10 cellular contexts compared by ENCODE assay signal in the genomic region with DNA sequence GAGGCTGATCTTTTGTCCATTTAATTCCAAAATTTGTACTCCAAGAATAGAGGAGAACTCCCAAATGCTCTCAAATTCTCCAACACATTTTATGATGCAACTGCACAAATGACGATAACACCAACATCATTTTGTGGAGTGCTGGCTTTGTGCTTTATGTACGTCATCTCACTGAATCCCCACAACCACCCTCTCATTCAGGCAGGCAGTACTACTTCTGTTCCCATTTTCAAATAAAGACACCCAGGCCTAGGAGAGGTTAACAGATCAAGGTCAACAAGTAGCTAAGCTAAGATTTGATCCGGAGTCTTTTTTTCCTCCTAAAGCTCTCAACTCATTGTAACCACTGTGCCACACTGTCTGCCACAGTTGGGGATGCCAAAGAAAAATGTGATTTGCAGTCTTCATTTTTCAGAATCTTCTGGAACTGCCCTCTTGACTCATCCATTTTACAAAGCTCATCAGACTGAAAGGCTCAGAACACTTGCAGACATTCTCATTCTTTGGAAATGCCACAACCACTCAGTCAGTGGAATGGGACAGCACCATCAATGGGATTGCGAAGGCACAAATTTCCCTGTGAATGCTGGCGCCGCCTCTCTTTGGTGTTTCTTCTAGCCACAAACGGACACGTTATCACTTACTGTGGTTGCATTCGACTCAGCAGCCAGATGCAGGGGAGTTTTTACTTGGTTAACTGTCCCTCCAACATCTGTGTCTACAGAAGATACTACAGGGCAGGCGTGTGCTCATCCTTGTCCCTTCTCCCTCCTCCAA.
DNase-seq lines count a peak whose midpoint lies in the region; ATAC-seq and TF ChIP-seq lines count a peak whose summit lies in the region.
"Had no signal": no experiment of that assay in that cellular context is flagged by ENCODE, and none has a peak within 500 bp of the region (broad histone marks: within the 10 kb centered on the region; RNA-seq: fewer than 3 reads in every experiment).

No MANE protein-coding gene starts in this region.

- no peak overlapping the region for H2AK5ac ChIP-seq in mesendoderm (ENCODE audit: low read length)
- H2AK5ac ChIP-seq in H9 (ENCODE audit: insufficient read length, low read length), result no peak overlapping the region

- no peaks in the 10 kb centered on the region for H3K9me2 ChIP-seq in OCI-LY7 (ENCODE audit: insufficient read depth, low read length)

- H3K36me3 Mint-ChIP-seq in H9 (ENCODE audit: insufficient read depth in 1 of 3, low read depth in 3 of 3), result no peaks in the 10 kb centered on the region

- H4K20me1 ChIP-seq in OCI-LY7 (ENCODE audit: insufficient read depth, low read length) (peaks cover 43% of the 10 kb centered on the region; the same call in 1 of the 2 replicates), H9 (ENCODE audit: control insufficient read depth, insufficient read depth, insufficient read length) (no peaks in the 10 kb centered on the region)

- CTCF ChIA-PET in OCI-LY7 (lab: Charles Lee; ENCODE audit: unreplicated experiment), result no interaction called here

- H3K9me3 ChIP-seq in OCI-LY7 (ENCODE audit: low read length), result no peaks in the 10 kb centered on the region
- no peaks in the 10 kb centered on the region for H3K9me3 ChIP-seq in tibial nerve
- no peaks in the 10 kb centered on the region for H3K9me3 ChIP-seq in H9 (ENCODE audit: control insufficient read depth, low read depth, low read length)

- H3K56ac ChIP-seq in mesendoderm (ENCODE audit: low read length), result no peak overlapping the region
- no peak overlapping the region for H3K56ac ChIP-seq in H9 (ENCODE audit: insufficient read length, low read depth, low read length)

- ATAC-seq in HG03039 (IDR thresholded peaks at IDR 0.05; ENCODE audit: unreplicated experiment), result no peak

- TSS peak; percentile 1 for BruUV-seq in OCI-LY7 (replicated peaks; lab: Mats Ljungman, UMichigan)

- no peak overlapping the region for H2BK15ac ChIP-seq in mesendoderm (replicated peaks; ENCODE audit: low read depth)
- no peak overlapping the region for H2BK15ac ChIP-seq in H9 (ENCODE audit: low read depth, low read length)

- H2BK12ac ChIP-seq in H9 (ENCODE audit: insufficient read length, low read depth, low read length), result no peak overlapping the region

- H4K8ac ChIP-seq in mesendoderm (ENCODE audit: low read depth, low read length) (no peak overlapping the region), H9 (replicated peaks; ENCODE audit: insufficient read length, low read depth, low read length) (no peak overlapping the region)

- peak overlapping the region; percentile 68; the same call in 1 of the 2 replicates for H3K4me2 ChIP-seq in OCI-LY7 (ENCODE audit: low read length)
- H3K4me2 ChIP-seq in mesendoderm (ENCODE audit: low read length), result no peak overlapping the region
- H3K4me2 ChIP-seq in H9 (ENCODE audit: insufficient read depth, insufficient read length, low read length), result no peak overlapping the region

- no peaks in the 10 kb centered on the region for H3K9me3 Mint-ChIP-seq in H9

- H4K5ac ChIP-seq in mesendoderm (ENCODE audit: low read length) (no peak overlapping the region), H9 (ENCODE audit: insufficient read length, low read depth, low read length) (no peak overlapping the region)

- H3K79me1 ChIP-seq in mesendoderm (ENCODE audit: low read length) (no peaks in the 10 kb centered on the region), H9 (ENCODE audit: insufficient read depth, low read depth, low read length, poor library complexity, severe bottlenecking) (no peaks in the 10 kb centered on the region)

- H3K14ac ChIP-seq in H9 (ENCODE audit: insufficient read depth, low read length), result no peak overlapping the region

- TF ChIP-seq EP300 in tibial nerve (IDR thresholded peaks at IDR 0.05), result no peak

- no peak overlapping the region for H2BK5ac ChIP-seq in mesendoderm (ENCODE audit: low read length)
- H2BK5ac ChIP-seq in H9 (ENCODE audit: insufficient read length, low read length), result no peak overlapping the region

- H3K27me3 ChIP-seq in tibial nerve, result no peaks in the 10 kb centered on the region
- no peaks in the 10 kb centered on the region for H3K27me3 ChIP-seq in mesendoderm (ENCODE audit: insufficient read depth, low read length, poor library complexity)
- H3K27me3 ChIP-seq in H9 (ENCODE audit: insufficient read depth, low read length), result no peaks in the 10 kb centered on the region

- no peak overlapping the region for H3T11ph ChIP-seq in H9 (ENCODE audit: low read length)

- H3K4me3 ChIP-seq in OCI-LY7 (ENCODE audit: low read depth, low read length, poor library complexity, severe bottlenecking) (no peak overlapping the region), fibroblast of mammary gland (ENCODE audit: control insufficient read depth, low read depth, low read length) (no peak overlapping the region), tibial nerve (no peak overlapping the region), mesendoderm (ENCODE audit: low read length) (no peak overlapping the region)
- H3K4me3 ChIP-seq: lung had no signal

- H3K4me1 ChIP-seq in OCI-LY7 (ENCODE audit: insufficient read depth, low read length, poor library complexity, severe bottlenecking), result peaks cover 43% of the 10 kb centered on the region
- H3K4me1 ChIP-seq in tibial nerve, result peaks cover 0 to 32% (median 16%) of the 10 kb centered on the region in 4 donors
- H3K4me1 ChIP-seq in mesendoderm (ENCODE audit: control insufficient read depth, low read depth, low read length), result peaks cover 3% of the 10 kb centered on the region
- H3K4me1 ChIP-seq in H9 (ENCODE audit: insufficient read depth, low read length), result no peaks in the 10 kb centered on the region

- intact Hi-C loops in OCI-LY7 (cut with micrococcal nuclease; ENCODE audit: unreplicated experiment), result no loop called here

- no peaks in the 10 kb centered on the region for H3K23me2 ChIP-seq in H9 (ENCODE audit: insufficient read length, low read depth, low read length, poor library complexity, severe bottlenecking)

- DNase-seq in OCI-LY7 (ENCODE audit: low spot score) (no peak), fibroblast of mammary gland (ENCODE audit: low read depth) (peak; percentile 11), tibial nerve (ENCODE audit: low spot score in 2 of 2) (no peak), mesendoderm (no peak), H9 (no peak)
- peak; percentile 64 for DNase-seq in activated CD8-positive, alpha-beta memory T cell treated with anti-CD3 and anti-CD28 coated beads, Interleukin-2, amount 50 U/mL, for 24 hours (ENCODE audit: extremely low read depth)
- DNase-seq in stimulated activated CD8-positive, alpha-beta memory T cell treated with anti-CD3 and anti-CD28 coated beads, Interleukin-4, amount 100 ng/mL, for 48 hours, result peak; percentile 82
- DNase-seq: NCI-H1417 treated with DMSO at 0.1 percent for 48 hours had no signal

- H2AFZ ChIP-seq in OCI-LY7 (ENCODE audit: low read length), result no peak overlapping the region
- H2AFZ ChIP-seq in H9 (ENCODE audit: low read length), result no peak overlapping the region

- H3K36me3 ChIP-seq in OCI-LY7 (ENCODE audit: insufficient read depth, low read length), result peaks cover 48% of the 10 kb centered on the region
- no peaks in the 10 kb centered on the region for H3K36me3 ChIP-seq in tibial nerve
- no peaks in the 10 kb centered on the region for H3K36me3 ChIP-seq in mesendoderm (ENCODE audit: control insufficient read depth, insufficient read depth, low read length)

- POLR2A ChIA-PET in OCI-LY7 (lab: Charles Lee), result no interaction called here

- H3K18ac ChIP-seq in mesendoderm (ENCODE audit: low read length), result no peak overlapping the region
- H3K18ac ChIP-seq in H9 (ENCODE audit: insufficient read length, low read depth, low read length), result no peak overlapping the region

- H3K4ac ChIP-seq in mesendoderm (ENCODE audit: low read depth, low read length) (no peak overlapping the region), H9 (ENCODE audit: low read depth, low read length) (no peak overlapping the region)

- no peak for TF ChIP-seq POLR2A in tibial nerve (IDR thresholded peaks at IDR 0.05)

- no peak overlapping the region for H3K9ac ChIP-seq in mesendoderm (ENCODE audit: low read length)
- no peak overlapping the region for H3K9ac ChIP-seq in H9 (ENCODE audit: extremely low read depth, insufficient read length, low read length)

- no peak overlapping the region for H2BK20ac ChIP-seq in H9 (ENCODE audit: low read depth, low read length, poor library complexity, severe bottlenecking)

- H3K4me3 Mint-ChIP-seq in H9, result no peak overlapping the region

- no peak overlapping the region for H3K27ac Mint-ChIP-seq in H9

- no peak overlapping the region for H2BK120ac ChIP-seq in mesendoderm (ENCODE audit: low read depth, low read length)
- H2BK120ac ChIP-seq in H9 (ENCODE audit: low read depth, low read length, poor library complexity, severe bottlenecking), result no peak overlapping the region

- H4K91ac ChIP-seq in H9 (ENCODE audit: insufficient read length, low read depth, low read length), result no peak overlapping the region

- TF ChIP-seq CTCF in OCI-LY7 (conservative IDR thresholded peaks at IDR 0.05; ENCODE audit: low read length), result no peak
- no peak for TF ChIP-seq CTCF in fibroblast of mammary gland (conservative IDR thresholded peaks at IDR 0.05; ENCODE audit: control insufficient read depth, insufficient read depth, low read depth, low read length)
- TF ChIP-seq CTCF in tibial nerve (IDR thresholded peaks at IDR 0.05), result no peak
- TF ChIP-seq CTCF in H9 (conservative IDR thresholded peaks at IDR 0.05), result no peak

- no peak overlapping the region for H3K27ac ChIP-seq in OCI-LY7 (ENCODE audit: low read depth, low read length, poor library complexity, severe bottlenecking)
- H3K27ac ChIP-seq in tibial nerve, result peak overlapping the region in 2 of 4 donors; percentile 42 to 87
- H3K27ac ChIP-seq in mesendoderm (ENCODE audit: low read depth, low read length), result no peak overlapping the region
- no peak overlapping the region for H3K27ac ChIP-seq in H9 (ENCODE audit: insufficient read length, low read depth, low read length)

- 76 to 83% methylated on average over 10 of the region's 10 CpGs for WGBS in tibial nerve, 2 donors
- WGBS in mesendoderm (ENCODE audit: extremely low coverage, insufficient coverage, low lambda C conversion rate), result no CpG with 5 or more reads among the region's 10 CpGs
- WGBS in H9 (ENCODE audit: extremely low coverage, insufficient read length, low lambda C conversion rate), result no CpG with 5 or more reads among the region's 10 CpGs

- no peak overlapping the region for H3K23ac ChIP-seq in mesendoderm (ENCODE audit: low read length)
- H3K23ac ChIP-seq in H9 (ENCODE audit: insufficient read length, low read depth, low read length), result no peak overlapping the region

- peaks cover 0 to 6% of the 10 kb centered on the region in 2 experiments; a peak in 1 of 4 replicates for H3K4me1 Mint-ChIP-seq in H9

- H3K79me2 ChIP-seq in OCI-LY7 (ENCODE audit: insufficient read depth, low read depth, low read length), result peaks cover 65% of the 10 kb centered on the region
- H3K79me2 ChIP-seq in mesendoderm (ENCODE audit: control insufficient read depth, insufficient read depth, low read length), result no peaks in the 10 kb centered on the region
- H3K79me2 ChIP-seq in H9 (ENCODE audit: insufficient read depth, low read length), result no peaks in the 10 kb centered on the region

- no peaks in the 10 kb centered on the region for H3K27me3 Mint-ChIP-seq in H9 (ENCODE audit: low read depth)

Comparison
In these comparisons a context has a peak if more than half of its experiments do, and no peak if none do; other contexts are left out.
1. DNase-seq: peak in activated CD8-positive, alpha-beta memory T cell treated with anti-CD3 and anti-CD28 coated beads, Interleukin-2, amount 50 U/mL, for 24 hours (single experiment), fibroblast of mammary gland (single experiment) and stimulated activated CD8-positive, alpha-beta memory T cell treated with anti-CD3 and anti-CD28 coated beads, Interleukin-4, amount 100 ng/mL, for 48 hours (single experiment); none in OCI-LY7 (single experiment), tibial nerve (0 of 2), mesendoderm (single experiment) and H9 (single experiment).